19 cellular contexts compared by ENCODE assay signal in genomic region chr3:126880898-126881297, GRCh38.
DNase-seq lines count a peak whose midpoint lies in the region; ATAC-seq, FAIRE-seq and TF ChIP-seq lines count a peak whose summit lies in the region.
"Had no signal": no experiment of that assay in that cellular context is flagged by ENCODE, and none has a peak within 500 bp of the region (broad histone marks: within the 10 kb centered on the region; RNA-seq: fewer than 3 reads in every experiment).

No MANE protein-coding gene starts in this region.

- H3K27me3 Mint-ChIP-seq in activated T-cell treated with anti-CD3 and anti-CD28 coated beads, Interleukin-2, amount 50 U/mL, for 72 hours (ENCODE audit: low read depth): no peaks in the 10 kb centered on the region
- H3K27me3 Mint-ChIP-seq in T-helper 17 cell: no peaks in the 10 kb centered on the region
- no peaks in the 10 kb centered on the region for H3K27me3 Mint-ChIP-seq in activated CD4-positive, alpha-beta T cell treated with anti-CD3 and anti-CD28 coated beads, Interleukin-2, amount 10 ng/mL, durations not matched to agents 7 days and 5 days
- H3K27me3 Mint-ChIP-seq: B cell; CD4-positive, CD25-positive, alpha-beta regulatory T cell had no signal

- no peak for ATAC-seq in activated T-cell treated with anti-CD3 and anti-CD28 coated beads, Interleukin-2, amount 50 U/mL, for 72 hours (replicated peaks in 1 of 2)
- ATAC-seq in T-helper 17 cell (no peak), sciatic nerve (peak; percentile 34), HG02678 (IDR thresholded peaks at IDR 0.05; ENCODE audit: unreplicated experiment) (no peak)

- no peak for FAIRE-seq in D721Med (lab: Jason Lieb, UNC)

- intact Hi-C loops in sciatic nerve (cut with DNase I): no loop called here

- TF ChIP-seq CTCF in NB4 (IDR thresholded peaks at IDR 0.05; ENCODE audit: low read depth, low read length) (no peak), D721Med (IDR thresholded peaks at IDR 0.05; ENCODE audit: insufficient read depth, missing control alignments) (no peak)

- DNase-seq in activated T-cell treated with anti-CD3 and anti-CD28 coated beads, Interleukin-2, amount 50 U/mL, for 72 hours: no peak
- DNase-seq in activated T-cell treated with anti-CD3 and anti-CD28 coated beads, Interleukin-2, amount 50 U/mL, for 1 hour: no peak
- DNase-seq in NB4 (ENCODE audit: low read depth): peak; percentile 56
- DNase-seq in T-helper 17 cell: no peak
- no peak for DNase-seq in sciatic nerve (ENCODE audit: low spot score)
- DNase-seq in D721Med (ENCODE audit: insufficient read length, low spot score): no peak
- DNase-seq in activated CD4-positive, alpha-beta T cell treated with anti-CD3 and anti-CD28 coated beads, Interleukin-2, amount 10 ng/mL, durations not matched to agents 7 days and 5 days: no peak
- DNase-seq: CD4-positive, CD25-positive, alpha-beta regulatory T cell; DMS53; EL; H7; HFFc6; NCI-H1105; NCI-H1694; NCI-H2081 treated with DMSO at 0.1 percent for 48 hours; NCI-H446 treated with DMSO at 0.1 percent for 48 hours; NCI-H82 had no signal

- no peaks in the 10 kb centered on the region for H3K9me3 Mint-ChIP-seq in activated T-cell treated with anti-CD3 and anti-CD28 coated beads, Interleukin-2, amount 50 U/mL, for 72 hours
- H3K9me3 Mint-ChIP-seq in activated CD4-positive, alpha-beta T cell treated with anti-CD3 and anti-CD28 coated beads, Interleukin-2, amount 10 ng/mL, durations not matched to agents 7 days and 5 days: no peaks in the 10 kb centered on the region
- H3K9me3 Mint-ChIP-seq: CD4-positive, CD25-positive, alpha-beta regulatory T cell; HFFc6 had no signal

- H3K4me1 Mint-ChIP-seq in activated T-cell treated with anti-CD3 and anti-CD28 coated beads, Interleukin-2, amount 50 U/mL, for 72 hours (ENCODE audit: low read depth): no peaks in the 10 kb centered on the region
- H3K4me1 Mint-ChIP-seq in T-helper 17 cell: peaks cover 3% of the 10 kb centered on the region
- H3K4me1 Mint-ChIP-seq in activated CD4-positive, alpha-beta T cell treated with anti-CD3 and anti-CD28 coated beads, Interleukin-2, amount 10 ng/mL, durations not matched to agents 7 days and 5 days: no peaks in the 10 kb centered on the region
- H3K4me1 Mint-ChIP-seq: B cell had no signal

- H3K4me3 ChIP-seq in NB4 (ENCODE audit: low read depth, low read length): no peak overlapping the region

- H3K36me3 Mint-ChIP-seq in activated T-cell treated with anti-CD3 and anti-CD28 coated beads, Interleukin-2, amount 50 U/mL, for 72 hours (ENCODE audit: insufficient read depth in 2 of 2): no peaks in the 10 kb centered on the region
- H3K36me3 Mint-ChIP-seq in T-helper 17 cell (ENCODE audit: low read depth): no peaks in the 10 kb centered on the region
- no peaks in the 10 kb centered on the region for H3K36me3 Mint-ChIP-seq in activated CD4-positive, alpha-beta T cell treated with anti-CD3 and anti-CD28 coated beads, Interleukin-2, amount 10 ng/mL, durations not matched to agents 7 days and 5 days (ENCODE audit: low read depth)

- peak overlapping the region; percentile 72 for H3K27ac Mint-ChIP-seq in activated T-cell treated with anti-CD3 and anti-CD28 coated beads, Interleukin-2, amount 50 U/mL, for 72 hours
- peak overlapping the region; percentile 12 for H3K27ac Mint-ChIP-seq in T-helper 17 cell
- H3K27ac Mint-ChIP-seq in activated CD4-positive, alpha-beta T cell treated with anti-CD3 and anti-CD28 coated beads, Interleukin-2, amount 10 ng/mL, durations not matched to agents 7 days and 5 days: no peak overlapping the region
- H3K27ac Mint-ChIP-seq: B cell; CD4-positive, CD25-positive, alpha-beta regulatory T cell; HFFc6 had no signal

- POLR2A ChIA-PET in activated CD4-positive, alpha-beta T cell treated with anti-CD3 and anti-CD28 coated beads, Interleukin-2, amount 10 ng/mL, durations not matched to agents 7 days and 5 days (lab: Charles Lee): no interaction called here

- no peaks in the 10 kb centered on the region for H3K9me3 ChIP-seq in T-helper 17 cell (ENCODE audit: control insufficient read depth, low read length, poor library complexity, severe bottlenecking)

- TF ChIP-seq POLR2A in NB4 (IDR thresholded peaks at IDR 0.05; ENCODE audit: extremely low read depth, insufficient read length): no peak

- CTCF ChIA-PET in activated CD4-positive, alpha-beta T cell treated with anti-CD3 and anti-CD28 coated beads, Interleukin-2, amount 10 ng/mL, durations not matched to agents 7 days and 5 days (lab: Charles Lee): no interaction called here

- H3K4me3 Mint-ChIP-seq in activated T-cell treated with anti-CD3 and anti-CD28 coated beads, Interleukin-2, amount 50 U/mL, for 72 hours: no peak overlapping the region
- no peak overlapping the region for H3K4me3 Mint-ChIP-seq in T-helper 17 cell
- no peak overlapping the region for H3K4me3 Mint-ChIP-seq in activated CD4-positive, alpha-beta T cell treated with anti-CD3 and anti-CD28 coated beads, Interleukin-2, amount 10 ng/mL, durations not matched to agents 7 days and 5 days
- H3K4me3 Mint-ChIP-seq: B cell; CD4-positive, CD25-positive, alpha-beta regulatory T cell; HFFc6 had no signal
